In the genomic region with DNA sequence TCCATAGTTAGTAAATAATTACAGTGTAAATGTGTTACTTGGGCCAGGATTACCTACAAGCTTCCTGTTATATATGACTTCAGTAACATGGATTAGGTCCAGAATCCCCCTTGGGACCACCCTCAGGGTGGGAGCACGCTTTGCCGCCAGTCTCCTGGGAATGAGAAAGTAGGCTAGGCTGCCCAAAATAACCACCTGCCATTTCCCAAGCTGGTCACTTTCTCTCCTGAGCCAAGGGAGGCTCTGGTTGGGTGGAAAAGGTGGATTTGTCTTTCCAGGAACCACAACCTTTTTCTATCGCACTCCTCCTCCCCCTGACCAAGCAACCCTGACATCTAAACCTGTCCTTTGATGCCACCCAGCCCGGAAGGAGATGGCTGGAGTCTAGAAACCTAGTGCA, we compare ENCODE assay signal across 1 cellular context.
TF ChIP-seq lines count a peak whose summit lies in the region.

No MANE protein-coding gene starts in this region.

TF ChIP-seq in GM23338, 12 proteins besides CTCF, POLR2A, EP300 and RAD21 (continued from another document):
- TF ChIP-seq, protein P1, sequence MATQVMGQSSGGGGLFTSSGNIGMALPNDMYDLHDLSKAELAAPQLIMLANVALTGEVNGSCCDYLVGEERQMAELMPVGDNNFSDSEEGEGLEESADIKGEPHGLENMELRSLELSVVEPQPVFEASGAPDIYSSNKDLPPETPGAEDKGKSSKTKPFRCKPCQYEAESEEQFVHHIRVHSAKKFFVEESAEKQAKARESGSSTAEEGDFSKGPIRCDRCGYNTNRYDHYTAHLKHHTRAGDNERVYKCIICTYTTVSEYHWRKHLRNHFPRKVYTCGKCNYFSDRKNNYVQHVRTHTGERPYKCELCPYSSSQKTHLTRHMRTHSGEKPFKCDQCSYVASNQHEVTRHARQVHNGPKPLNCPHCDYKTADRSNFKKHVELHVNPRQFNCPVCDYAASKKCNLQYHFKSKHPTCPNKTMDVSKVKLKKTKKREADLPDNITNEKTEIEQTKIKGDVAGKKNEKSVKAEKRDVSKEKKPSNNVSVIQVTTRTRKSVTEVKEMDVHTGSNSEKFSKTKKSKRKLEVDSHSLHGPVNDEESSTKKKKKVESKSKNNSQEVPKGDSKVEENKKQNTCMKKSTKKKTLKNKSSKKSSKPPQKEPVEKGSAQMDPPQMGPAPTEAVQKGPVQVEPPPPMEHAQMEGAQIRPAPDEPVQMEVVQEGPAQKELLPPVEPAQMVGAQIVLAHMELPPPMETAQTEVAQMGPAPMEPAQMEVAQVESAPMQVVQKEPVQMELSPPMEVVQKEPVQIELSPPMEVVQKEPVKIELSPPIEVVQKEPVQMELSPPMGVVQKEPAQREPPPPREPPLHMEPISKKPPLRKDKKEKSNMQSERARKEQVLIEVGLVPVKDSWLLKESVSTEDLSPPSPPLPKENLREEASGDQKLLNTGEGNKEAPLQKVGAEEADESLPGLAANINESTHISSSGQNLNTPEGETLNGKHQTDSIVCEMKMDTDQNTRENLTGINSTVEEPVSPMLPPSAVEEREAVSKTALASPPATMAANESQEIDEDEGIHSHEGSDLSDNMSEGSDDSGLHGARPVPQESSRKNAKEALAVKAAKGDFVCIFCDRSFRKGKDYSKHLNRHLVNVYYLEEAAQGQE (IDR thresholded peaks at IDR 0.05; ENCODE audit: unreplicated experiment): no peak
- no peak for TF ChIP-seq NANOG (IDR thresholded peaks at IDR 0.05; ENCODE audit: borderline replicate concordance)
- TF ChIP-seq STAT1 (IDR thresholded peaks at IDR 0.05; ENCODE audit: unreplicated experiment): no peak
- no peak for TF ChIP-seq JUNB (IDR thresholded peaks at IDR 0.05; ENCODE audit: unreplicated experiment)
- TF ChIP-seq ZNF331 (CRISPR knock-in tag; IDR thresholded peaks at IDR 0.05; ENCODE audit: low read depth): no peak
- TF ChIP-seq POLR2AphosphoS5 (IDR thresholded peaks at IDR 0.05; ENCODE audit: low read depth): no peak
- no peak for TF ChIP-seq EZH2phosphoT487 (IDR thresholded peaks at IDR 0.05; ENCODE audit: unreplicated experiment)
- no peak for TF ChIP-seq ZNF114 (CRISPR knock-in tag; IDR thresholded peaks at IDR 0.05)
- no peak for TF ChIP-seq EZH2 (IDR thresholded peaks at IDR 0.05; ENCODE audit: low read depth, unreplicated experiment)
- TF ChIP-seq CREB1 (CRISPR knock-in tag; IDR thresholded peaks at IDR 0.05; ENCODE audit: low read depth): no peak
- TF ChIP-seq, protein P2, sequence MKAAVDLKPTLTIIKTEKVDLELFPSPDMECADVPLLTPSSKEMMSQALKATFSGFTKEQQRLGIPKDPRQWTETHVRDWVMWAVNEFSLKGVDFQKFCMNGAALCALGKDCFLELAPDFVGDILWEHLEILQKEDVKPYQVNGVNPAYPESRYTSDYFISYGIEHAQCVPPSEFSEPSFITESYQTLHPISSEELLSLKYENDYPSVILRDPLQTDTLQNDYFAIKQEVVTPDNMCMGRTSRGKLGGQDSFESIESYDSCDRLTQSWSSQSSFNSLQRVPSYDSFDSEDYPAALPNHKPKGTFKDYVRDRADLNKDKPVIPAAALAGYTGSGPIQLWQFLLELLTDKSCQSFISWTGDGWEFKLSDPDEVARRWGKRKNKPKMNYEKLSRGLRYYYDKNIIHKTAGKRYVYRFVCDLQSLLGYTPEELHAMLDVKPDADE (IDR thresholded peaks at IDR 0.05): no peak
